In genomic region chr7:33379891-33380525, GRCh38 we compare ENCODE assay signal across 22 cellular contexts.
"Had no signal": no experiment of that assay in that cellular context is flagged by ENCODE, and none has a peak within 500 bp of the region (broad histone marks: within the 10 kb centered on the region; RNA-seq: fewer than 3 reads in every experiment).

No MANE protein-coding gene starts in this region.

- ATAC-seq: gastrocnemius medialis; left lobe of liver; right cardiac atrium; stimulated activated naive CD8-positive, alpha-beta T cell treated with anti-CD3 and anti-CD28 coated beads, Interleukin-15, amount 100 ng/mL, for 72 hours had no signal

- FAIRE-seq: kidney, small intestine had no signal

- H3K27ac Mint-ChIP-seq: activated B cell treated with CpG ODN at 0.5 μM for 24 hours; activated CD4-positive, alpha-beta memory T cell treated with anti-CD3 and anti-CD28 coated beads, Interleukin-2, amount 10 ng/mL, durations not matched to agents 7 days and 5 days; activated naive CD4-positive, alpha-beta T cell treated with anti-CD3 and anti-CD28 coated beads for 36 hours; activated T-cell treated with anti-CD3 and anti-CD28 coated beads, Interleukin-2, amount 50 U/mL, for 24 hours; activated T-helper 2 cell treated with anti-CD3 and anti-CD28 coated beads, Interferon-gamma antibody, Interleukin-2, Interleukin-4, amounts not matched to agents 10 μg/mL and 5 μg/mL and 100 μg/mL, durations not matched to agents 14 hours and 24 hours and 36 hours; stimulated activated naive CD8-positive, alpha-beta T cell treated with anti-CD3 and anti-CD28 coated beads, Interleukin-15, amount 100 ng/mL, for 72 hours had no signal

- H3K9me3 Mint-ChIP-seq: activated B cell treated with CpG ODN at 0.5 μM for 24 hours; activated CD4-positive, alpha-beta memory T cell treated with anti-CD3 and anti-CD28 coated beads, Interleukin-2, amount 10 ng/mL, durations not matched to agents 7 days and 5 days; activated naive CD4-positive, alpha-beta T cell treated with anti-CD3 and anti-CD28 coated beads for 36 hours; activated T-cell treated with anti-CD3 and anti-CD28 coated beads, Interleukin-2, amount 50 U/mL, for 24 hours; activated T-helper 2 cell treated with anti-CD3 and anti-CD28 coated beads, Interferon-gamma antibody, Interleukin-2, Interleukin-4, amounts not matched to agents 10 μg/mL and 5 μg/mL and 100 μg/mL, durations not matched to agents 14 hours and 24 hours and 36 hours; stimulated activated naive CD8-positive, alpha-beta T cell treated with anti-CD3 and anti-CD28 coated beads, Interleukin-15, amount 100 ng/mL, for 72 hours had no signal

- DNase-seq: activated B cell treated with CpG ODN at 0.5 μM for 24 hours; activated CD4-positive, alpha-beta memory T cell treated with anti-CD3 and anti-CD28 coated beads, Interleukin-2, amount 10 ng/mL, durations not matched to agents 7 days and 5 days; activated CD4-positive, alpha-beta T cell treated with anti-CD3 and anti-CD28 coated beads for 48 hours; activated naive CD4-positive, alpha-beta T cell treated with anti-CD3 and anti-CD28 coated beads for 36 hours; activated T-cell treated with anti-CD3 and anti-CD28 coated beads, Interleukin-2, amount 50 U/mL, for 24 hours; brain microvascular endothelial cell; cerebellar nuclear complex; cortex of kidney; effector CD4-positive, alpha-beta T cell; gastrocnemius medialis; heart left ventricle; kidney; right cardiac atrium; small intestine; stimulated activated CD4-positive, alpha-beta T cell treated with anti-CD3 and anti-CD28 coated beads, Interleukin-15, amount 100 ng/mL, for 24 hours; stimulated activated CD4-positive, alpha-beta T cell treated with anti-CD3 and anti-CD28 coated beads, Interleukin-2, amount 100 ng/mL, for 48 hours; stimulated activated naive CD8-positive, alpha-beta T cell treated with anti-CD3 and anti-CD28 coated beads, Interleukin-15, amount 100 ng/mL, for 72 hours; T-helper 1 cell; T-helper 9 cell; transverse colon had no signal

- H3K4me1 Mint-ChIP-seq: activated B cell treated with CpG ODN at 0.5 μM for 24 hours; activated CD4-positive, alpha-beta memory T cell treated with anti-CD3 and anti-CD28 coated beads, Interleukin-2, amount 10 ng/mL, durations not matched to agents 7 days and 5 days; stimulated activated naive CD8-positive, alpha-beta T cell treated with anti-CD3 and anti-CD28 coated beads, Interleukin-15, amount 100 ng/mL, for 72 hours had no signal

- H3K27me3 Mint-ChIP-seq: activated B cell treated with CpG ODN at 0.5 μM for 24 hours; activated CD4-positive, alpha-beta memory T cell treated with anti-CD3 and anti-CD28 coated beads, Interleukin-2, amount 10 ng/mL, durations not matched to agents 7 days and 5 days; activated T-cell treated with anti-CD3 and anti-CD28 coated beads, Interleukin-2, amount 50 U/mL, for 24 hours; stimulated activated naive CD8-positive, alpha-beta T cell treated with anti-CD3 and anti-CD28 coated beads, Interleukin-15, amount 100 ng/mL, for 72 hours had no signal

- H3K4me3 Mint-ChIP-seq: activated B cell treated with CpG ODN at 0.5 μM for 24 hours; activated CD4-positive, alpha-beta memory T cell treated with anti-CD3 and anti-CD28 coated beads, Interleukin-2, amount 10 ng/mL, durations not matched to agents 7 days and 5 days; activated naive CD4-positive, alpha-beta T cell treated with anti-CD3 and anti-CD28 coated beads for 36 hours; activated T-cell treated with anti-CD3 and anti-CD28 coated beads, Interleukin-2, amount 50 U/mL, for 24 hours; stimulated activated naive CD8-positive, alpha-beta T cell treated with anti-CD3 and anti-CD28 coated beads, Interleukin-15, amount 100 ng/mL, for 72 hours had no signal
